22 cellular contexts compared by ENCODE assay signal in the genomic region with DNA sequence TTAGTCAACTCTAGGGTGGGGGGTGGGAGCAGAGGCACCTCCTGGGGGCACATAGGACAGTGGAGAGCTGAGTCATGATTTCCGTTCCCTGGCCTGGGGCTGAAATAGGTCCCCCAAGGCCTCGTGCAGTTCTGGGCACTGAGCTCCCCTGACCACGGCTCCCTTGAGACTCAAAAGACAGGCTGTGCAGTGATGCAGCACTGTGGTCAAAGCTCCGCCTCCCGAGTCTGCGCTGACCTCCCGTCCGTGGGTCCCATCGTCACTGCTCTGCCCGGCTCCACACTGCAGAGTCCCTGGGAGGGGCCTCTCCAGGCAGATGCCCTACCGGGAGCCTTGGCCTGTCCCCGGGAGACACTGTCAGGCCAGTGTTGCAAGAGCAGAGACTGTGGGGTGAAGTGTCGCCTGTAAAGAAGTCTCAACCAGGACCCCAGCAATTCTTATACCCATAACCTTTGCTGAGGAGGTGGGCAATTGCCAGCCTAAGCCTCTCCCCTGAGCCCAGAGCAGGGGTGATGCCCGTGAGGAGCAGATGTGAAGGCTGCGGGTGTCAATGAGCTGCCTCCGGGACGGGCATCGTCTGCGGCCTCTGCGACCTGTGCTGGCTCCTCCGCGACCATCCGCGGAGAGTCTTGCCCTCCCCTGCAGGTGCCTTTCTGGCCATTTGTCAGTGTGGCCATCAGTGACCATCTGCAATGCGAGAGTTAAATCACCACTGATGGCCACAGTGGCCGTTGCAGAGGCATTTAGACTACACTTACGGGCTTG.
DNase-seq lines count a peak whose midpoint lies in the region; ATAC-seq and TF ChIP-seq lines count a peak whose summit lies in the region.
"Had no signal": no experiment of that assay in that cellular context is flagged by ENCODE, and none has a peak within 500 bp of the region (broad histone marks: within the 10 kb centered on the region; RNA-seq: fewer than 3 reads in every experiment).

No MANE protein-coding gene starts in this region.

- H3K4me3 Mint-ChIP-seq in activated naive CD4-positive, alpha-beta T cell treated with anti-CD3 and anti-CD28 coated beads, Interleukin-2, amount 10 ng/mL, durations not matched to agents 7 days and 5 days, result no peak overlapping the region
- H3K4me3 Mint-ChIP-seq in endodermal cell, result no peak overlapping the region
- H3K4me3 Mint-ChIP-seq in type B pancreatic cell, result no peak overlapping the region
- H3K4me3 Mint-ChIP-seq: HFFc6; naive thymus-derived CD8-positive, alpha-beta T cell had no signal

- H3K9me3 Mint-ChIP-seq in activated naive CD4-positive, alpha-beta T cell treated with anti-CD3 and anti-CD28 coated beads, Interleukin-2, amount 10 ng/mL, durations not matched to agents 7 days and 5 days, result no peaks in the 10 kb centered on the region
- no peaks in the 10 kb centered on the region for H3K9me3 Mint-ChIP-seq in endodermal cell
- H3K9me3 Mint-ChIP-seq in type B pancreatic cell, result no peaks in the 10 kb centered on the region
- H3K9me3 Mint-ChIP-seq: naive thymus-derived CD8-positive, alpha-beta T cell had no signal

- DNase-seq in activated naive CD4-positive, alpha-beta T cell treated with anti-CD3 and anti-CD28 coated beads, Interleukin-2, amount 10 ng/mL, durations not matched to agents 7 days and 5 days, result peak; percentile 17
- no peak for DNase-seq in activated naive CD4-positive, alpha-beta T cell treated with anti-CD3 and anti-CD28 coated beads, Interleukin-2, amount 50 U/mL, for 16 hours
- peak; percentile 39 for DNase-seq in endodermal cell
- no peak for DNase-seq in neuronal stem cell (ENCODE audit: low spot score)
- peak; percentile 54 for DNase-seq in type B pancreatic cell (ENCODE audit: extremely low spot score, unreplicated experiment)
- no peak for DNase-seq in NCI-H2029 treated with DMSO at 0.1 percent for 48 hours (lab: John Stamatoyannopoulos, UW)
- DNase-seq: ACHN; amniotic stem cell; dermis blood vessel endothelial cell; foreskin fibroblast; HFFc6; hippocampal formation; MG63; NCI-H1436 treated with DMSO at 0.1 percent for 48 hours; NCI-H2171; stimulated activated CD4-positive, alpha-beta T cell treated with anti-CD3 and anti-CD28 coated beads, Interleukin-4, amount 100 ng/mL, for 24 hours had no signal

- no peaks in the 10 kb centered on the region for H3K4me1 Mint-ChIP-seq in activated naive CD4-positive, alpha-beta T cell treated with anti-CD3 and anti-CD28 coated beads, Interleukin-2, amount 10 ng/mL, durations not matched to agents 7 days and 5 days
- no peaks in the 10 kb centered on the region for H3K4me1 Mint-ChIP-seq in endodermal cell
- H3K4me1 Mint-ChIP-seq in type B pancreatic cell (ENCODE audit: unreplicated experiment), result no peaks in the 10 kb centered on the region

- H3K36me3 ChIP-seq in endodermal cell (ENCODE audit: control insufficient read depth, insufficient read depth, low read length) (no peaks in the 10 kb centered on the region), neuronal stem cell (replicated peaks in 1 of 2; ENCODE audit: control insufficient read depth in 2 of 2, insufficient read depth in 2 of 2, low read length in 2 of 2) (no peaks in the 10 kb centered on the region)
- H3K36me3 ChIP-seq: MG63 had no signal

- H3K4me1 ChIP-seq in endodermal cell (ENCODE audit: control insufficient read depth, insufficient read depth, low read length), result no peaks in the 10 kb centered on the region
- peaks cover 0 to 4% of the 10 kb centered on the region in 2 donors for H3K4me1 ChIP-seq in neuronal stem cell (ENCODE audit: control insufficient read depth in 2 of 2, insufficient read depth in 1 of 2, low read depth in 1 of 2, low read length in 2 of 2)

- no peaks in the 10 kb centered on the region for H3K9me3 ChIP-seq in endodermal cell (ENCODE audit: control insufficient read depth, low read length)
- no peaks in the 10 kb centered on the region for H3K9me3 ChIP-seq in neuronal stem cell (replicated peaks in 1 of 2; ENCODE audit: control insufficient read depth in 2 of 2, insufficient read depth in 1 of 2, low read depth in 1 of 2, low read length in 2 of 2)
- H3K9me3 ChIP-seq: MG63 had no signal

- H2BK5ac ChIP-seq in neuronal stem cell (ENCODE audit: low read length), result peak overlapping the region; percentile 84

- H3K18ac ChIP-seq in neuronal stem cell (ENCODE audit: low read length), result peak overlapping the region; percentile 77

- TF ChIP-seq CTCF in endodermal cell (conservative IDR thresholded peaks at IDR 0.05) (no peak), type B pancreatic cell (conservative IDR thresholded peaks at IDR 0.05) (no peak)

- H3K4me3 ChIP-seq in endodermal cell (ENCODE audit: low read length), result no peak overlapping the region
- H3K4me3 ChIP-seq in neuronal stem cell (ENCODE audit: low read length in 2 of 2), result no peak overlapping the region
- H3K4me3 ChIP-seq: MG63 had no signal

- H3K9ac ChIP-seq in endodermal cell (ENCODE audit: extremely low read depth, low read length, poor library complexity, severe bottlenecking) (no peak overlapping the region), neuronal stem cell (ENCODE audit: low read depth, low read length, poor library complexity) (no peak overlapping the region)

- peak overlapping the region; percentile 75 for H3K14ac ChIP-seq in neuronal stem cell (ENCODE audit: low read length)

- no peaks in the 10 kb centered on the region for H3K79me1 ChIP-seq in neuronal stem cell (ENCODE audit: low read depth, low read length)

- ATAC-seq in HG03108 (IDR thresholded peaks at IDR 0.05; ENCODE audit: unreplicated experiment) (no peak), GM18505 (IDR thresholded peaks at IDR 0.05; ENCODE audit: unreplicated experiment) (no peak)
- ATAC-seq: naive thymus-derived CD8-positive, alpha-beta T cell; Right ventricle myocardium inferior had no signal

- H3K27me3 ChIP-seq in endodermal cell (ENCODE audit: control insufficient read depth, insufficient read depth, low read length, poor library complexity, severe bottlenecking) (no peaks in the 10 kb centered on the region), neuronal stem cell (ENCODE audit: control insufficient read depth in 3 of 3, insufficient read depth in 3 of 3, low read depth in 1 of 3, low read length in 3 of 3) (no peaks in the 10 kb centered on the region)
- H3K27me3 ChIP-seq: MG63 had no signal

- H3K27me3 Mint-ChIP-seq in activated naive CD4-positive, alpha-beta T cell treated with anti-CD3 and anti-CD28 coated beads, Interleukin-2, amount 10 ng/mL, durations not matched to agents 7 days and 5 days, result no peaks in the 10 kb centered on the region
- H3K27me3 Mint-ChIP-seq in endodermal cell (ENCODE audit: insufficient read depth), result peaks cover 4% of the 10 kb centered on the region
- H3K27me3 Mint-ChIP-seq in type B pancreatic cell, result peaks cover 11% of the 10 kb centered on the region

- H3K27ac ChIP-seq in endodermal cell (ENCODE audit: low read depth, low read length) (no peak overlapping the region), neuronal stem cell (replicated peaks; ENCODE audit: low read length) (no peak overlapping the region)
- H3K27ac ChIP-seq: C4-2B had no signal

- H3K23ac ChIP-seq in neuronal stem cell (ENCODE audit: low read depth, low read length, poor library complexity), result no peak overlapping the region

- no peak overlapping the region for H3K4ac ChIP-seq in neuronal stem cell (ENCODE audit: low read length)

- H2BK120ac ChIP-seq in neuronal stem cell (ENCODE audit: low read depth, low read length), result no peak overlapping the region

- H3K4me2 ChIP-seq in neuronal stem cell (ENCODE audit: insufficient read depth, low read length, poor library complexity, severe bottlenecking), result no peak overlapping the region

- no peak overlapping the region for H4K8ac ChIP-seq in neuronal stem cell (ENCODE audit: low read depth, low read length)

- H2AFZ ChIP-seq in neuronal stem cell (ENCODE audit: low read length), result no peak overlapping the region

- H2AK5ac ChIP-seq in neuronal stem cell (ENCODE audit: low read depth, low read length), result peak overlapping the region; percentile 68

- no peak overlapping the region for H4K91ac ChIP-seq in neuronal stem cell (ENCODE audit: low read depth, low read length, poor library complexity)

- CTCF ChIA-PET in activated naive CD4-positive, alpha-beta T cell treated with anti-CD3 and anti-CD28 coated beads, Interleukin-2, amount 10 ng/mL, durations not matched to agents 7 days and 5 days (lab: Charles Lee), result no interaction called here

- H2BK15ac ChIP-seq in neuronal stem cell (ENCODE audit: low read length), result no peak overlapping the region

- WGBS in endodermal cell (ENCODE audit: insufficient coverage in 1 of 2, insufficient read length in 1 of 2), 2 experiments, result 83 to 92% methylated on average over 23 to 27 of the region's 27 CpGs
- WGBS in neuronal stem cell (ENCODE audit: extremely low coverage in 2 of 2, insufficient read length in 2 of 2, insufficient replicate concordance in 1 of 2), 2 donors, result no CpG with 5 or more reads among the region's 27 CpGs

- no peak overlapping the region for H3K27ac Mint-ChIP-seq in activated naive CD4-positive, alpha-beta T cell treated with anti-CD3 and anti-CD28 coated beads, Interleukin-2, amount 10 ng/mL, durations not matched to agents 7 days and 5 days
- no peak overlapping the region for H3K27ac Mint-ChIP-seq in endodermal cell
- no peak overlapping the region for H3K27ac Mint-ChIP-seq in type B pancreatic cell
- H3K27ac Mint-ChIP-seq: HFFc6; naive thymus-derived CD8-positive, alpha-beta T cell; progenitor cell of endocrine pancreas had no signal

- no peak for TF ChIP-seq POLR2A in GM18505 (IDR thresholded peaks at IDR 0.05; ENCODE audit: borderline replicate concordance, extremely low read depth, insufficient read depth, insufficient read length)

- H3K36me3 Mint-ChIP-seq in activated naive CD4-positive, alpha-beta T cell treated with anti-CD3 and anti-CD28 coated beads, Interleukin-2, amount 10 ng/mL, durations not matched to agents 7 days and 5 days, result no peaks in the 10 kb centered on the region
- H3K36me3 Mint-ChIP-seq in endodermal cell (ENCODE audit: low read depth) (no peaks in the 10 kb centered on the region), type B pancreatic cell (no peaks in the 10 kb centered on the region)
- H3K36me3 Mint-ChIP-seq: naive thymus-derived CD8-positive, alpha-beta T cell had no signal

- H2BK12ac ChIP-seq in neuronal stem cell (ENCODE audit: low read length), result no peak overlapping the region

Comparison
In these comparisons a context has a peak if more than half of its experiments do, and no peak if none do; other contexts are left out.
1. DNase-seq: peak in activated naive CD4-positive, alpha-beta T cell treated with anti-CD3 and anti-CD28 coated beads, Interleukin-2, amount 10 ng/mL, durations not matched to agents 7 days and 5 days (single experiment), endodermal cell (single experiment) and type B pancreatic cell (single experiment); none in activated naive CD4-positive, alpha-beta T cell treated with anti-CD3 and anti-CD28 coated beads, Interleukin-2, amount 50 U/mL, for 16 hours (single experiment), neuronal stem cell (single experiment) and NCI-H2029 treated with DMSO at 0.1 percent for 48 hours (single experiment).